Comparison of ENCODE assay signal across 8 cellular contexts in genomic region chrX:154478728-154479622, GRCh38. TPM values are rescaled to one million over a fixed set of nuclear protein-coding genes. Genes with fewer than 3 reads are reported as not detected.
DNase-seq lines count a peak whose midpoint lies in the region; ATAC-seq and TF ChIP-seq lines count a peak whose summit lies in the region.

A gene with protein sequence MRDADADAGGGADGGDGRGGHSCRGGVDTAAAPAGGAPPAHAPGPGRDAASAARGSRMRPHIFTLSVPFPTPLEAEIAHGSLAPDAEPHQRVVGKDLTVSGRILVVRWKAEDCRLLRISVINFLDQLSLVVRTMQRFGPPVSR (minus strand): TSS chrX:154479281. CDS start chrX:154478915, 366 bp downstream.

- peaks cover 2 to 24% (median 3%) of the 10 kb centered on the region in 3 donors for H3K27me3 Mint-ChIP-seq in CD14-positive monocyte (ENCODE audit: low read depth in 3 of 3)
- no peaks in the 10 kb centered on the region for H3K27me3 Mint-ChIP-seq in activated CD8-positive, alpha-beta T cell treated with anti-CD3 and anti-CD28 coated beads for 36 hours

- H3K4me1 Mint-ChIP-seq in CD14-positive monocyte: peaks cover 10% of the 10 kb centered on the region
- peaks cover 16% of the 10 kb centered on the region for H3K4me1 Mint-ChIP-seq in activated CD8-positive, alpha-beta T cell treated with anti-CD3 and anti-CD28 coated beads for 36 hours (ENCODE audit: low read depth)

- DNase-seq in CD14-positive monocyte (ENCODE audit: low spot score): peak; percentile 91
- DNase-seq in NCI-H774 (lab: John Stamatoyannopoulos, UW): peak; percentile 91
- DNase-seq in activated CD8-positive, alpha-beta T cell treated with anti-CD3 and anti-CD28 coated beads for 36 hours: peak; percentile 94
- DNase-seq in ecto neural progenitor cell (ENCODE audit: low spot score): peak; percentile 93
- peak; percentile 93 to 96 for DNase-seq in lung microvascular endothelial cell (ENCODE audit: low read depth in 2 of 2)
- DNase-seq in stimulated activated CD4-positive, alpha-beta T cell treated with anti-CD3 and anti-CD28 coated beads, TNF-alpha, amount 100 ng/mL, for 4 hours (ENCODE audit: low read depth in 3 of 3): peak; percentile 88

- peaks cover 0 to 6% of the 10 kb centered on the region in 2 donors for H3K36me3 Mint-ChIP-seq in CD14-positive monocyte
- peaks cover 9% of the 10 kb centered on the region for H3K36me3 Mint-ChIP-seq in activated CD8-positive, alpha-beta T cell treated with anti-CD3 and anti-CD28 coated beads for 36 hours (ENCODE audit: low read depth)

- H3K4me3 Mint-ChIP-seq in CD14-positive monocyte: peak within 1 kb of the TSS; percentile 70 to 75
- H3K4me3 Mint-ChIP-seq in activated CD8-positive, alpha-beta T cell treated with anti-CD3 and anti-CD28 coated beads for 36 hours: peak within 1 kb of the TSS; percentile 75

- H3K27ac Mint-ChIP-seq in CD14-positive monocyte: peak within 1 kb of the TSS; percentile 82 to 94 (median 90)
- H3K27ac Mint-ChIP-seq in activated CD8-positive, alpha-beta T cell treated with anti-CD3 and anti-CD28 coated beads for 36 hours: peak within 1 kb of the TSS; percentile 92

- CTCF ChIA-PET in activated CD8-positive, alpha-beta T cell treated with anti-CD3 and anti-CD28 coated beads for 36 hours (lab: Charles Lee): no interaction called here

- ATAC-seq in GM19397 (IDR thresholded peaks at IDR 0.05; ENCODE audit: unreplicated experiment) (peak; percentile 91), HG03565 (IDR thresholded peaks at IDR 0.05; ENCODE audit: unreplicated experiment) (peak; percentile 77)
- ATAC-seq in activated CD8-positive, alpha-beta T cell treated with anti-CD3 and anti-CD28 coated beads for 36 hours: peak; percentile 93

- POLR2A ChIA-PET in activated CD8-positive, alpha-beta T cell treated with anti-CD3 and anti-CD28 coated beads for 36 hours (lab: Charles Lee): interaction anchor here (0.9 to 2.6 kb wide), 4 partner anchors 8 to 80 kb away, joined by 3 to 14 read pairs (median 4); partner anchors contain the start of gene RPL10

- intact Hi-C loops in CD14-positive monocyte (cut with micrococcal nuclease): loop anchor here in 1 of 2 donors (5.0 kb wide), 1 partner anchor 37 kb away; the partner anchor contains the start of gene FAM50A
- intact Hi-C loops in activated CD8-positive, alpha-beta T cell treated with anti-CD3 and anti-CD28 coated beads for 36 hours (cut with micrococcal nuclease): no loop called here

- no peak for TF ChIP-seq CTCF in CD14-positive monocyte (IDR thresholded peaks at IDR 0.05)
- TF ChIP-seq CTCF in activated CD8-positive, alpha-beta T cell treated with anti-CD3 and anti-CD28 coated beads for 36 hours (IDR thresholded peaks at IDR 0.05): no peak

- H3K9me3 Mint-ChIP-seq in CD14-positive monocyte: peaks cover 0 to 6% (median 2%) of the 10 kb centered on the region in 7 donors
- no peaks in the 10 kb centered on the region for H3K9me3 Mint-ChIP-seq in activated CD8-positive, alpha-beta T cell treated with anti-CD3 and anti-CD28 coated beads for 36 hours

RNA-seq across cellular contexts. Expression of the gene that starts here (rescaled TPM):
- polyA plus RNA-seq in CD14-positive monocyte: 10 to 100 TPM; 18.6 to 30.9 TPM
- total RNA-seq in activated CD8-positive, alpha-beta T cell treated with anti-CD3 and anti-CD28 coated beads for 36 hours: 10 to 100 TPM; 49.8 to 50.1 TPM
- 12.6 and 19.8 TPM in 2 replicates for total RNA-seq in lung microvascular endothelial cell

Comparison
In these comparisons a context has a peak if more than half of its experiments do, and no peak if none do; other contexts are left out.
1. Peak in every context shown above with its lines: DNase-seq and ATAC-seq.